In the genomic region with DNA sequence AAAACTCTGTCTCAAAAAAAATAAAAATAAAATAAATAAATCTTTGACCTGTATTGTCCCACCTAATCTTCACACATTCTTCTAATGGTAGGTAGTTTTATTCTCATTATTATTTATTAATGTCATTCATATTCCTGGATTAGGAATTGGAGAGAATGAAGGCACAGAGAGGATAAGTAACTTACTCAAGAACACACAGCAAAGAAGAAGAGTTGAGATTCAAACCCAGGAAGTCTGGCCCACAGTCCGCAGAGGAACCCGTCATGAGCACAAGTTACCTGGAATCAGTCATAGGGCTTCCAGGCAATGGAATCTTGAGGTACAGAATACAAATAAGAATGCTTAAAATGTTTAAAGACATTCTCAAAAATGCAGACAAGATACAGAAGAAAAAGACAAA, we compare ENCODE assay signal across 8 cellular contexts.
"Had no signal": no experiment of that assay in that cellular context is flagged by ENCODE, and none has a peak within 500 bp of the region (broad histone marks: within the 10 kb centered on the region; RNA-seq: fewer than 3 reads in every experiment).

No MANE protein-coding gene starts in this region.

- H3K4me3 Mint-ChIP-seq: HFFc6 had no signal

- H3K27ac Mint-ChIP-seq: HFFc6 had no signal

- ATAC-seq: HCT116 had no signal

- FAIRE-seq: HTR-8/SVneo had no signal

- DNase-seq: GM23248, GOT3, H7, HFFc6, IMR-90, KBM-7 had no signal
